Comparison of ENCODE assay signal across 8 cellular contexts in genomic region chr20:40251284-40251932, GRCh38.
DNase-seq lines count a peak whose midpoint lies in the region; TF ChIP-seq lines count a peak whose summit lies in the region.

No MANE protein-coding gene starts in this region.

- H3K36me3 Mint-ChIP-seq in glutamatergic neuron (ENCODE audit: unreplicated experiment): no peaks in the 10 kb centered on the region

- H3K36me3 ChIP-seq in Peyer's patch (no peaks in the 10 kb centered on the region), prostate gland (no peaks in the 10 kb centered on the region), spleen (no peaks in the 10 kb centered on the region)

- CTCF ChIA-PET in AG04450 (lab: Charles Lee): interaction anchor here (1.0 to 1.6 kb wide), 3 partner anchors 15 to 422 kb away, joined by 3 to 4 read pairs (median 3); no protein-coding TSS in a partner anchor

- 63% methylated on average over 7 of the region's 9 CpGs for WGBS in prostate gland
- 75 to 81% (median 80%) methylated on average over 9 of the region's 9 CpGs for WGBS in spleen, 5 donors

- H3K27ac Mint-ChIP-seq in glutamatergic neuron (ENCODE audit: unreplicated experiment): no peak overlapping the region

- no peaks in the 10 kb centered on the region for H3K4me1 Mint-ChIP-seq in glutamatergic neuron (ENCODE audit: low read depth, unreplicated experiment)

- H3K27me3 ChIP-seq in AG04450 (ENCODE audit: control insufficient read depth, insufficient read depth, low read length) (no peaks in the 10 kb centered on the region), Peyer's patch (no peaks in the 10 kb centered on the region), prostate gland (replicated peaks; ENCODE audit: insufficient read depth) (no peaks in the 10 kb centered on the region), spleen (replicated peaks in 1 of 7) (no peaks in the 10 kb centered on the region)

- in situ Hi-C loops in GM13977 (cut with MboI; ENCODE audit: low pct_unique_long_range_greater_than_20kb, low sequenced_read_pairs, unreplicated experiment): no loop called here

- peaks cover 3% of the 10 kb centered on the region; the same call in 1 of the 2 replicates for H3K9me3 ChIP-seq in AG04450 (ENCODE audit: control insufficient read depth, insufficient read depth, low read length)
- no peaks in the 10 kb centered on the region for H3K9me3 ChIP-seq in Peyer's patch
- H3K9me3 ChIP-seq in prostate gland: no peaks in the 10 kb centered on the region
- peaks cover 0 to 11% (median 5%) of the 10 kb centered on the region in 8 donors for H3K9me3 ChIP-seq in spleen

- no peaks in the 10 kb centered on the region for H3K27me3 Mint-ChIP-seq in glutamatergic neuron (ENCODE audit: unreplicated experiment)

- no peaks in the 10 kb centered on the region for H3K9me3 Mint-ChIP-seq in glutamatergic neuron (ENCODE audit: unreplicated experiment)

- TF ChIP-seq CTCF in AG04450 (IDR thresholded peaks at IDR 0.05; ENCODE audit: low read depth, low read length) (peak; percentile 58), GM13977 (IDR thresholded peaks at IDR 0.05; ENCODE audit: extremely low read depth, insufficient read depth, missing control alignments) (peak; percentile 68), Peyer's patch (IDR thresholded peaks at IDR 0.05) (peak in 4 of 6 experiments; percentile 19 to 58 (median 42)), glutamatergic neuron (IDR thresholded peaks at IDR 0.05; ENCODE audit: partially characterized antibody, unreplicated experiment) (peak; percentile 54), prostate gland (IDR thresholded peaks at IDR 0.05) (peak in 2 of 4 experiments; percentile 9 to 29), spleen (IDR thresholded peaks at IDR 0.05 in 8 of 11, conservative IDR thresholded peaks at IDR 0.05 in 3 of 11) (peak in 4 of 11 experiments; percentile 5 to 23 (median 11))

- H3K27ac ChIP-seq in AG04450 (ENCODE audit: low read depth, low read length) (no peak overlapping the region), Peyer's patch (no peak overlapping the region), prostate gland (no peak overlapping the region), spleen (no peak overlapping the region)

- no peak for TF ChIP-seq POLR2A in Peyer's patch (IDR thresholded peaks at IDR 0.05)
- TF ChIP-seq POLR2A in prostate gland (IDR thresholded peaks at IDR 0.05): no peak
- no peak for TF ChIP-seq POLR2A in spleen (IDR thresholded peaks at IDR 0.05)

- POLR2A ChIA-PET in AG04450 (lab: Yijun Ruan, JAX): no interaction called here

- no peak for DNase-seq in AG04450 (ENCODE audit: low read depth, low spot score)
- DNase-seq in GM13977 (ENCODE audit: low spot score): peak; percentile 41
- peak in 1 of 3 donors; percentile 71 for DNase-seq in Peyer's patch
- peak; percentile 41 for DNase-seq in glutamatergic neuron
- DNase-seq in OCI-M2 (lab: John Stamatoyannopoulos, UW; ENCODE audit: unreplicated experiment): no peak
- DNase-seq in putamen (ENCODE audit: low spot score): no peak
- no peak for DNase-seq in prostate gland (ENCODE audit: low spot score)
- DNase-seq in spleen: no peak

- intact Hi-C loops in prostate gland (cut with DNase I): no loop called here
- intact Hi-C loops in spleen (cut with DNase I; ENCODE audit: low total_unique reads): no loop called here

- no peak overlapping the region for H3K4me3 Mint-ChIP-seq in glutamatergic neuron (ENCODE audit: unreplicated experiment)

- no peak overlapping the region for H3K4me3 ChIP-seq in AG04450 (ENCODE audit: low read depth, low read length)
- H3K4me3 ChIP-seq in Peyer's patch: no peak overlapping the region
- no peak overlapping the region for H3K4me3 ChIP-seq in prostate gland
- no peak overlapping the region for H3K4me3 ChIP-seq in spleen

- no peaks in the 10 kb centered on the region for H3K4me1 ChIP-seq in Peyer's patch
- H3K4me1 ChIP-seq in prostate gland (replicated peaks): no peaks in the 10 kb centered on the region
- no peaks in the 10 kb centered on the region for H3K4me1 ChIP-seq in spleen

Comparison
In these comparisons a context has a peak if more than half of its experiments do, and no peak if none do; other contexts are left out.
1. DNase-seq: peak in GM13977 (single experiment) and glutamatergic neuron (single experiment); none in AG04450 (single experiment), OCI-M2 (single experiment), putamen (single experiment), prostate gland (single experiment) and spleen (single experiment).